In genomic region chr10:22712246-22712958, GRCh38 we compare ENCODE assay signal across 8 cellular contexts. TPM values are rescaled to one million over a fixed set of nuclear protein-coding genes. Genes with fewer than 3 reads are reported as not detected.
A peak's percentile ranks its signal among the peaks of the same experiment; 100 is the strongest.
DNase-seq lines count a peak whose midpoint lies in the region; ATAC-seq, FAIRE-seq and TF ChIP-seq lines count a peak whose summit lies in the region.

No MANE protein-coding gene starts in this region.

- no peaks in the 10 kb centered on the region for H3K27me3 Mint-ChIP-seq in T-helper 2 cell treated with Interferon-gamma antibody and Interleukin-4, amounts not matched to agents 5 μg/mL and 100 μg/mL, for 36 hours (ENCODE audit: low read depth)
- no peaks in the 10 kb centered on the region for H3K27me3 Mint-ChIP-seq in activated naive CD8-positive, alpha-beta T cell treated with anti-CD3 and anti-CD28 coated beads for 36 hours

- H3K4me1 ChIP-seq in kidney (ENCODE audit: control insufficient read depth in 1 of 2, insufficient read depth in 1 of 2, low read depth in 1 of 2, low read length in 2 of 2), result peaks cover 5 to 15% of the 10 kb centered on the region in 2 donors

- intact Hi-C loops in kidney (cut with DNase I), result no loop called here

- no peak for ATAC-seq in GM21723 (IDR thresholded peaks at IDR 0.05; ENCODE audit: unreplicated experiment)
- ATAC-seq in HG02870 (IDR thresholded peaks at IDR 0.05; ENCODE audit: unreplicated experiment), result no peak

- DNase-seq in T-helper 2 cell treated with Interferon-gamma antibody and Interleukin-4, amounts not matched to agents 5 μg/mL and 100 μg/mL, for 36 hours (ENCODE audit: low spot score), result no peak
- no peak for DNase-seq in T-helper 2 cell
- no peak for DNase-seq in activated naive CD8-positive, alpha-beta T cell treated with anti-CD3 and anti-CD28 coated beads for 36 hours
- no peak for DNase-seq in kidney
- peak; percentile 65 for DNase-seq in superior temporal gyrus (ENCODE audit: extremely low spot score)
- no peak for DNase-seq in urothelium cell line (ENCODE audit: low spot score)

- peak overlapping the region in 1 of 2 donors; percentile 78 for H3K9ac ChIP-seq in kidney (ENCODE audit: low read length in 2 of 2)

- H3K4me3 Mint-ChIP-seq in T-helper 2 cell treated with Interferon-gamma antibody and Interleukin-4, amounts not matched to agents 5 μg/mL and 100 μg/mL, for 36 hours, result peak overlapping the region; percentile 90
- H3K4me3 Mint-ChIP-seq in activated naive CD8-positive, alpha-beta T cell treated with anti-CD3 and anti-CD28 coated beads for 36 hours, result peak overlapping the region; percentile 89

- peaks cover 23% of the 10 kb centered on the region for H3K36me3 Mint-ChIP-seq in T-helper 2 cell treated with Interferon-gamma antibody and Interleukin-4, amounts not matched to agents 5 μg/mL and 100 μg/mL, for 36 hours (ENCODE audit: low read depth)
- peaks cover 36% of the 10 kb centered on the region for H3K36me3 Mint-ChIP-seq in activated naive CD8-positive, alpha-beta T cell treated with anti-CD3 and anti-CD28 coated beads for 36 hours

- peak overlapping the region; percentile 49 for H3K27ac Mint-ChIP-seq in T-helper 2 cell treated with Interferon-gamma antibody and Interleukin-4, amounts not matched to agents 5 μg/mL and 100 μg/mL, for 36 hours
- peak overlapping the region; percentile 89 for H3K27ac Mint-ChIP-seq in activated naive CD8-positive, alpha-beta T cell treated with anti-CD3 and anti-CD28 coated beads for 36 hours

- peak overlapping the region; percentile 64 to 88 for H3K4me3 ChIP-seq in kidney (ENCODE audit: low read length in 2 of 2)

- no peaks in the 10 kb centered on the region for H3K9me3 Mint-ChIP-seq in T-helper 2 cell treated with Interferon-gamma antibody and Interleukin-4, amounts not matched to agents 5 μg/mL and 100 μg/mL, for 36 hours
- H3K9me3 Mint-ChIP-seq in activated naive CD8-positive, alpha-beta T cell treated with anti-CD3 and anti-CD28 coated beads for 36 hours, result no peaks in the 10 kb centered on the region

- no peaks in the 10 kb centered on the region for H3K9me3 ChIP-seq in kidney (ENCODE audit: control insufficient read depth in 1 of 2, low read length in 2 of 2)

- no peak for TF ChIP-seq CTCF in kidney (IDR thresholded peaks at IDR 0.05; ENCODE audit: borderline replicate concordance, extremely low read depth, insufficient read depth)

- H3K27ac ChIP-seq in kidney (ENCODE audit: low read depth in 2 of 2, low read length in 2 of 2), result peak overlapping the region in 1 of 2 donors; percentile 15

- H3K36me3 ChIP-seq in kidney (ENCODE audit: control insufficient read depth in 1 of 2, insufficient read depth in 2 of 2, low read length in 2 of 2), result no peaks in the 10 kb centered on the region

- peaks cover 48% of the 10 kb centered on the region for H3K4me1 Mint-ChIP-seq in T-helper 2 cell treated with Interferon-gamma antibody and Interleukin-4, amounts not matched to agents 5 μg/mL and 100 μg/mL, for 36 hours (ENCODE audit: low read depth)
- H3K4me1 Mint-ChIP-seq in activated naive CD8-positive, alpha-beta T cell treated with anti-CD3 and anti-CD28 coated beads for 36 hours, result peaks cover 52% of the 10 kb centered on the region

- no peak for FAIRE-seq in kidney (lab: Jason Lieb, UNC)
- no peak for FAIRE-seq in urothelium cell line (lab: Jason Lieb, UNC)

RNA-seq across cellular contexts. Expression of gene PIP4K2A, which starts 2.0 kb away (rescaled TPM):
- 100 to 1,000 TPM; 111 to 118 TPM for total RNA-seq in activated naive CD8-positive, alpha-beta T cell treated with anti-CD3 and anti-CD28 coated beads for 36 hours
- total RNA-seq in kidney, result 54.6 TPM
- 12.2 TPM for polyA plus RNA-seq in kidney (ENCODE audit: insufficient read depth, low read depth, low replicate concordance)
